In genomic region chr12:108332791-108333382, GRCh38 we compare ENCODE assay signal across 8 cellular contexts. TPM values are rescaled to one million over a fixed set of nuclear protein-coding genes. Genes with fewer than 3 reads are reported as not detected.
DNase-seq lines count a peak whose midpoint lies in the region; ATAC-seq, FAIRE-seq and TF ChIP-seq lines count a peak whose summit lies in the region.

No MANE protein-coding gene starts in this region.

- FAIRE-seq in urothelium cell line (lab: Jason Lieb, UNC), result no peak

- no peak for TF ChIP-seq POLR2A in right lobe of liver (IDR thresholded peaks at IDR 0.05)

- 0 out of 2 replicates have a peak, but pooled peaks have one; percentile 18 for TF ChIP-seq EP300 in Ishikawa (IDR thresholded peaks at IDR 0.05; ENCODE audit: borderline replicate concordance)

- H3K27ac ChIP-seq in right lobe of liver, result no peak overlapping the region

- no peaks in the 10 kb centered on the region for H3K4me1 ChIP-seq in right lobe of liver

- 0% methylated on average over 1 of the region's 3 CpGs for WGBS in right lobe of liver (ENCODE audit: insufficient coverage, low coverage, low lambda C conversion rate, missing lambda C conversion rate)

- H3K4me3 ChIP-seq in astrocyte of the spinal cord (ENCODE audit: low read depth, low read length) (no peak overlapping the region), right lobe of liver (no peak overlapping the region)

- H3K36me3 ChIP-seq in right lobe of liver, result no peaks in the 10 kb centered on the region

- in situ Hi-C loops in astrocyte of the spinal cord (cut with HindIII; ENCODE audit: low sequenced_read_pairs), result no loop called here

- intact Hi-C loops in right lobe of liver (cut with DNase I), result no loop called here

- H3K9me3 ChIP-seq in right lobe of liver, result no peaks in the 10 kb centered on the region

- DNase-seq in astrocyte of the spinal cord (ENCODE audit: low read depth, low spot score), result peak; percentile 14
- DNase-seq in right lobe of liver, result peak; percentile 49 to 68 (median 51)
- DNase-seq in stimulated activated naive CD8-positive, alpha-beta T cell treated with anti-CD3 and anti-CD28 coated beads, Interleukin-15, Interleukin-2, amounts not matched to agents 100 U/mL and 50 U/mL, for 24 hours, result no peak
- DNase-seq in COLO829 (ENCODE audit: low spot score), result no peak
- DNase-seq in activated effector memory CD4-positive, alpha-beta T cell treated with anti-CD3 and anti-CD28 coated beads, Interleukin-2, amount 50 U/mL, for 16 hours, result no peak
- no peak for DNase-seq in urothelium cell line (ENCODE audit: low spot score)

- no peak for TF ChIP-seq CTCF in astrocyte of the spinal cord (IDR thresholded peaks at IDR 0.05; ENCODE audit: low read depth, low read length)
- no peak for TF ChIP-seq CTCF in right lobe of liver (IDR thresholded peaks at IDR 0.05)

- H3K27me3 ChIP-seq in right lobe of liver, result no peaks in the 10 kb centered on the region

- no peak for TF ChIP-seq RAD21 in Ishikawa (IDR thresholded peaks at IDR 0.05; ENCODE audit: low read depth)

- peak; percentile 59 to 72 (median 60) for ATAC-seq in right lobe of liver
- peak; percentile 15 for ATAC-seq in stimulated activated naive CD8-positive, alpha-beta T cell treated with anti-CD3 and anti-CD28 coated beads, Interleukin-15, Interleukin-2, amounts not matched to agents 100 U/mL and 50 U/mL, for 24 hours
- no peak for ATAC-seq in HG03039 (IDR thresholded peaks at IDR 0.05; ENCODE audit: unreplicated experiment)

TF ChIP-seq in Ishikawa, 13 proteins besides CTCF, POLR2A, EP300 and RAD21:
- peak; percentile 70 for TF ChIP-seq CEBPB (IDR thresholded peaks at IDR 0.05)
- no peak for TF ChIP-seq TAF1 (IDR thresholded peaks at IDR 0.05; ENCODE audit: low read depth)
- TF ChIP-seq, protein P1, sequence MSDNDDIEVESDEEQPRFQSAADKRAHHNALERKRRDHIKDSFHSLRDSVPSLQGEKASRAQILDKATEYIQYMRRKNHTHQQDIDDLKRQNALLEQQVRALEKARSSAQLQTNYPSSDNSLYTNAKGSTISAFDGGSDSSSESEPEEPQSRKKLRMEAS (IDR thresholded peaks at IDR 0.05), result no peak
- no peak for TF ChIP-seq FOXM1 (IDR thresholded peaks at IDR 0.05; ENCODE audit: borderline replicate concordance, low read depth)
- TF ChIP-seq USF1 (IDR thresholded peaks at IDR 0.05), result no peak
- TF ChIP-seq NFIC (IDR thresholded peaks at IDR 0.05), result peak; percentile 31; the same call in 1 of the 2 replicates
- no peak for TF ChIP-seq EGR1 (IDR thresholded peaks at IDR 0.05)
- TF ChIP-seq YY1 (IDR thresholded peaks at IDR 0.05; ENCODE audit: low read depth), result no peak
- no peak for TF ChIP-seq ZBTB7A (IDR thresholded peaks at IDR 0.05; ENCODE audit: low read depth)
- TF ChIP-seq TCF12 (IDR thresholded peaks at IDR 0.05; ENCODE audit: low read depth), result 0 out of 2 replicates have a peak, but pooled peaks have one; percentile 28
- no peak for TF ChIP-seq REST (IDR thresholded peaks at IDR 0.05; ENCODE audit: low read depth)
- TF ChIP-seq CREB1 (IDR thresholded peaks at IDR 0.05; ENCODE audit: low read depth), result no peak
- no peak for TF ChIP-seq TEAD4 (IDR thresholded peaks at IDR 0.05)

RNA-seq across cellular contexts. Expression of gene CMKLR1, which starts 6.2 kb away (rescaled TPM):
- 1 to 10 TPM; 1.5 to 8.2 (median 4.2) TPM for total RNA-seq in right lobe of liver

Comparison
In these comparisons a context has a peak if more than half of its experiments do, and no peak if none do; other contexts are left out.
1. DNase-seq: peak in astrocyte of the spinal cord (single experiment) and right lobe of liver (3 of 3); none in stimulated activated naive CD8-positive, alpha-beta T cell treated with anti-CD3 and anti-CD28 coated beads, Interleukin-15, Interleukin-2, amounts not matched to agents 100 U/mL and 50 U/mL, for 24 hours (single experiment), COLO829 (single experiment), activated effector memory CD4-positive, alpha-beta T cell treated with anti-CD3 and anti-CD28 coated beads, Interleukin-2, amount 50 U/mL, for 16 hours (single experiment) and urothelium cell line (single experiment).